ENCODE assay signal across 1 cellular context in genomic region chr5:163266249-163266648, GRCh38.
TF ChIP-seq lines count a peak whose summit lies in the region.

No MANE protein-coding gene starts in this region.

TF ChIP-seq in HEK293, 187 proteins besides CTCF, POLR2A, EP300 and RAD21 (continued from another document):
- TF ChIP-seq, protein P1, sequence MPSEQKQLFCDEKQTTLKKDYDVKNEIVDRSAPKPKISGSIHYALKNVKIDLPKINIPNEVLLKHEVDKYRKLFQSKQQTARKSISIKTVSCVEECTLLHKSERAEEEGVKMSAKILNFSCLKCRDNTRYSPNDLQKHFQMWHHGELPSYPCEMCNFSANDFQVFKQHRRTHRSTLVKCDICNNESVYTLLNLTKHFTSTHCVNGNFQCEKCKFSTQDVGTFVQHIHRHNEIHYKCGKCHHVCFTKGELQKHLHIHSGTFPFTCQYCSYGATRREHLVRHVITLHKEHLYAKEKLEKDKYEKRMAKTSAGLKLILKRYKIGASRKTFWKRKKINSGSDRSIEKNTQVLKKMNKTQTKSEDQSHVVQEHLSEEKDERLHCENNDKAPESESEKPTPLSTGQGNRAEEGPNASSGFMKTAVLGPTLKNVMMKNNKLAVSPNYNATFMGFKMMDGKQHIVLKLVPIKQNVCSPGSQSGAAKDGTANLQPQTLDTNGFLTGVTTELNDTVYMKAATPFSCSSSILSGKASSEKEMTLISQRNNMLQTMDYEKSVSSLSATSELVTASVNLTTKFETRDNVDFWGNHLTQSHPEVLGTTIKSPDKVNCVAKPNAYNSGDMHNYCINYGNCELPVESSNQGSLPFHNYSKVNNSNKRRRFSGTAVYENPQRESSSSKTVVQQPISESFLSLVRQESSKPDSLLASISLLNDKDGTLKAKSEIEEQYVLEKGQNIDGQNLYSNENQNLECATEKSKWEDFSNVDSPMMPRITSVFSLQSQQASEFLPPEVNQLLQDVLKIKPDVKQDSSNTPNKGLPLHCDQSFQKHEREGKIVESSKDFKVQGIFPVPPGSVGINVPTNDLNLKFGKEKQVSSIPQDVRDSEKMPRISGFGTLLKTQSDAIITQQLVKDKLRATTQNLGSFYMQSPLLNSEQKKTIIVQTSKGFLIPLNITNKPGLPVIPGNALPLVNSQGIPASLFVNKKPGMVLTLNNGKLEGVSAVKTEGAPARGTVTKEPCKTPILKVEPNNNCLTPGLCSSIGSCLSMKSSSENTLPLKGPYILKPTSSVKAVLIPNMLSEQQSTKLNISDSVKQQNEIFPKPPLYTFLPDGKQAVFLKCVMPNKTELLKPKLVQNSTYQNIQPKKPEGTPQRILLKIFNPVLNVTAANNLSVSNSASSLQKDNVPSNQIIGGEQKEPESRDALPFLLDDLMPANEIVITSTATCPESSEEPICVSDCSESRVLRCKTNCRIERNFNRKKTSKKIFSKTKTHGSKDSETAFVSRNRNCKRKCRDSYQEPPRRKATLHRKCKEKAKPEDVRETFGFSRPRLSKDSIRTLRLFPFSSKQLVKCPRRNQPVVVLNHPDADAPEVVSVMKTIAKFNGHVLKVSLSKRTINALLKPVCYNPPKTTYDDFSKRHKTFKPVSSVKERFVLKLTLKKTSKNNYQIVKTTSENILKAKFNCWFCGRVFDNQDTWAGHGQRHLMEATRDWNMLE (tag by site-specific recombination; conservative IDR thresholded peaks at IDR 0.05; ENCODE audit: low read depth) = peak; percentile 50; the same call in 1 of the 2 replicates
